1 cellular context compared by ENCODE assay signal in the genomic region with DNA sequence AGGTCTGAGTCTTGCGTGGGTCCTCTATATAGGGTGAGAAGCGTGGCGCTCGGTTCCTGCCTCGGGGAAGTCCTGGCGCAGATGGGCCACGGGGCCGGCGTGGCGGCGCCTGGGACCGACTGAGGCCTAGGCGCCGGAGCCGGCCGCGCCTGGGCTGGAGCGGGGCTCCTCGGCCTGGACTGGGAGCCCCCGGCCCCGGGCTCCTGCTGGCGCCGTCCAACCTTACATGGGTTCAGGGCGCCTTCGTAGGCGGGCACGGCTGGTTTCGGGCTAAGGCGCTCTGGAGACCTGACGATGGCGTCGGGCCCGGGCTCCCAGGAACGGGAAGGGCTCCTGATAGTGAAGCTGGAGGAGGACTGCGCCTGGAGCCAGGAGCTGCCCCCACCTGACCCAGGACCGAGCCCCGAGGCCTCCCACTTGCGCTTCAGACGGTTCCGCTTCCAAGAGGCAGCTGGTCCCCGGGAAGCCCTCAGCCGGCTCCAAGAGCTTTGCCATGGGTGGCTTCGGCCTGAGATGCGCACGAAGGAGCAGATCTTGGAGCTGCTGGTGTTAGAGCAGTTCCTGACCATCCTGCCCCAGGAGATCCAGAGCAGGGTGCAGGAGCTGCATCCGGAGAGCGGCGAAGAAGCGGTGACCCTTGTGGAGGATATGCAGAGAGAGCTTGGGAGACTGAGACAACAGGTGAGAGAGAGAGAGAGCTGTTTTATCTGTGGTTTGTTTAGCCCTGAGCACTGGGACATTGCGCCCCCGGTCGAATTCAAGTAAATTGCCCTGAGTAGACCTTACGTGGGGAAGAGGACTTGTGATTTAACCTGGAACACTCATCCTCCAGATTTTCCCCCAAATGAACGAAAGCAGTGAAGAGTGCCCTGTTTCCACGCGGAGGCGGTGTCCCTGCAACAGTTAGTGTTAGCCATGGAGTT.
A peak's percentile ranks its signal among the peaks of the same experiment; 100 is the strongest.
TF ChIP-seq lines count a peak whose summit lies in the region.

No MANE protein-coding gene starts in this region.

TF ChIP-seq in HepG2, 621 proteins besides CTCF, POLR2A, EP300 and RAD21 (continued from another document):
- TF ChIP-seq, protein P1, sequence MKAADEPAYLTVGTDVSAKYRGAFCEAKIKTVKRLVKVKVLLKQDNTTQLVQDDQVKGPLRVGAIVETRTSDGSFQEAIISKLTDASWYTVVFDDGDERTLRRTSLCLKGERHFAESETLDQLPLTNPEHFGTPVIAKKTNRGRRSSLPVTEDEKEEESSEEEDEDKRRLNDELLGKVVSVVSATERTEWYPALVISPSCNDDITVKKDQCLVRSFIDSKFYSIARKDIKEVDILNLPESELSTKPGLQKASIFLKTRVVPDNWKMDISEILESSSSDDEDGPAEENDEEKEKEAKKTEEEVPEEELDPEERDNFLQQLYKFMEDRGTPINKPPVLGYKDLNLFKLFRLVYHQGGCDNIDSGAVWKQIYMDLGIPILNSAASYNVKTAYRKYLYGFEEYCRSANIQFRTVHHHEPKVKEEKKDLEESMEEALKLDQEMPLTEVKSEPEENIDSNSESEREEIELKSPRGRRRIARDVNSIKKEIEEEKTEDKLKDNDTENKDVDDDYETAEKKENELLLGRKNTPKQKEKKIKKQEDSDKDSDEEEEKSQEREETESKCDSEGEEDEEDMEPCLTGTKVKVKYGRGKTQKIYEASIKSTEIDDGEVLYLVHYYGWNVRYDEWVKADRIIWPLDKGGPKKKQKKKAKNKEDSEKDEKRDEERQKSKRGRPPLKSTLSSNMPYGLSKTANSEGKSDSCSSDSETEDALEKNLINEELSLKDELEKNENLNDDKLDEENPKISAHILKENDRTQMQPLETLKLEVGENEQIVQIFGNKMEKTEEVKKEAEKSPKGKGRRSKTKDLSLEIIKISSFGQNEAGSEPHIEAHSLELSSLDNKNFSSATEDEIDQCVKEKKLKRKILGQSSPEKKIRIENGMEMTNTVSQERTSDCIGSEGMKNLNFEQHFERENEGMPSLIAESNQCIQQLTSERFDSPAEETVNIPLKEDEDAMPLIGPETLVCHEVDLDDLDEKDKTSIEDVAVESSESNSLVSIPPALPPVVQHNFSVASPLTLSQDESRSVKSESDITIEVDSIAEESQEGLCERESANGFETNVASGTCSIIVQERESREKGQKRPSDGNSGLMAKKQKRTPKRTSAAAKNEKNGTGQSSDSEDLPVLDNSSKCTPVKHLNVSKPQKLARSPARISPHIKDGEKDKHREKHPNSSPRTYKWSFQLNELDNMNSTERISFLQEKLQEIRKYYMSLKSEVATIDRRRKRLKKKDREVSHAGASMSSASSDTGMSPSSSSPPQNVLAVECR (CRISPR knock-in tag; IDR thresholded peaks at IDR 0.05; ENCODE audit: borderline replicate concordance): peak; percentile 0; the same call in 1 of the 2 replicates
- TF ChIP-seq ZNF337 (CRISPR knock-in tag; IDR thresholded peaks at IDR 0.05; ENCODE audit: borderline replicate concordance, low read depth): no peak; the same call in 1 of the 2 replicates
- TF ChIP-seq, protein P2, sequence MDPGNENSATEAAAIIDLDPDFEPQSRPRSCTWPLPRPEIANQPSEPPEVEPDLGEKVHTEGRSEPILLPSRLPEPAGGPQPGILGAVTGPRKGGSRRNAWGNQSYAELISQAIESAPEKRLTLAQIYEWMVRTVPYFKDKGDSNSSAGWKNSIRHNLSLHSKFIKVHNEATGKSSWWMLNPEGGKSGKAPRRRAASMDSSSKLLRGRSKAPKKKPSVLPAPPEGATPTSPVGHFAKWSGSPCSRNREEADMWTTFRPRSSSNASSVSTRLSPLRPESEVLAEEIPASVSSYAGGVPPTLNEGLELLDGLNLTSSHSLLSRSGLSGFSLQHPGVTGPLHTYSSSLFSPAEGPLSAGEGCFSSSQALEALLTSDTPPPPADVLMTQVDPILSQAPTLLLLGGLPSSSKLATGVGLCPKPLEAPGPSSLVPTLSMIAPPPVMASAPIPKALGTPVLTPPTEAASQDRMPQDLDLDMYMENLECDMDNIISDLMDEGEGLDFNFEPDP (CRISPR knock-in tag; conservative IDR thresholded peaks at IDR 0.05): 0 out of 2 replicates have a peak, but pooled peaks have one; percentile 38
- TF ChIP-seq THAP11 (CRISPR knock-in tag; IDR thresholded peaks at IDR 0.05): no peak
- TF ChIP-seq, protein P3, sequence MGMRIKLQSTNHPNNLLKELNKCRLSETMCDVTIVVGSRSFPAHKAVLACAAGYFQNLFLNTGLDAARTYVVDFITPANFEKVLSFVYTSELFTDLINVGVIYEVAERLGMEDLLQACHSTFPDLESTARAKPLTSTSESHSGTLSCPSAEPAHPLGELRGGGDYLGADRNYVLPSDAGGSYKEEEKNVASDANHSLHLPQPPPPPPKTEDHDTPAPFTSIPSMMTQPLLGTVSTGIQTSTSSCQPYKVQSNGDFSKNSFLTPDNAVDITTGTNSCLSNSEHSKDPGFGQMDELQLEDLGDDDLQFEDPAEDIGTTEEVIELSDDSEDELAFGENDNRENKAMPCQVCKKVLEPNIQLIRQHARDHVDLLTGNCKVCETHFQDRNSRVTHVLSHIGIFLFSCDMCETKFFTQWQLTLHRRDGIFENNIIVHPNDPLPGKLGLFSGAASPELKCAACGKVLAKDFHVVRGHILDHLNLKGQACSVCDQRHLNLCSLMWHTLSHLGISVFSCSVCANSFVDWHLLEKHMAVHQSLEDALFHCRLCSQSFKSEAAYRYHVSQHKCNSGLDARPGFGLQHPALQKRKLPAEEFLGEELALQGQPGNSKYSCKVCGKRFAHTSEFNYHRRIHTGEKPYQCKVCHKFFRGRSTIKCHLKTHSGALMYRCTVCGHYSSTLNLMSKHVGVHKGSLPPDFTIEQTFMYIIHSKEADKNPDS (CRISPR knock-in tag; IDR thresholded peaks at IDR 0.05): 0 out of 2 replicates have a peak, but pooled peaks have one; percentile 71
